In the genomic region with DNA sequence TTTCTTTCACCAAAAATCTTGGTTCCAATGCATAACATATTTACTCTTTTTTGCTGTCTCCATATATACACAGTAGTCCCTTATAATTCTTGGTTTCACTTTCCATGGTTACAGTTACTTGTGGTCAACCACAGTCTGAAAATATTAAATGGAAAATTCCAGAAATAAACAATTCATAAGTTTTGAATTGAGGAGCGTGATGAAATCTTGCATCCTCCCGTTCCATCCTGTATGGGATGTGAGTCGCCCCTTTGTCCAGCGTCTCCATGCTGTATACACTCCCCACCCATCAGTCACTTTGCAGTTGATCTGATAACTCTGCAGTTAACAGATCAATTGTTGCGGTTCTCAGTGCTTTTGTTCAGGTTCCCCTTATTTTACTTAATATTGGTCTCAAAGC, we compare ENCODE assay signal across 12 cellular contexts. TPM values are rescaled to one million over a fixed set of nuclear protein-coding genes. Genes with fewer than 3 reads are reported as not detected.
DNase-seq lines count a peak whose midpoint lies in the region; ATAC-seq and TF ChIP-seq lines count a peak whose summit lies in the region.
"Had no signal": no experiment of that assay in that cellular context is flagged by ENCODE, and none has a peak within 500 bp of the region (broad histone marks: within the 10 kb centered on the region; RNA-seq: fewer than 3 reads in every experiment).

No MANE protein-coding gene starts in this region.

- no peaks in the 10 kb centered on the region for H3K79me2 ChIP-seq in neural progenitor cell (ENCODE audit: low read depth)

- peaks cover 2% of the 10 kb centered on the region for H3K27me3 Mint-ChIP-seq in activated naive CD8-positive, alpha-beta T cell treated with anti-CD3 and anti-CD28 coated beads, Interleukin-2, amount 50 U/mL, for 24 hours
- peaks cover 6% of the 10 kb centered on the region for H3K27me3 Mint-ChIP-seq in neural progenitor cell (ENCODE audit: insufficient read depth, low read depth)

- peak; percentile 77 for ATAC-seq in activated naive CD8-positive, alpha-beta T cell treated with anti-CD3 and anti-CD28 coated beads, Interleukin-2, amount 50 U/mL, for 24 hours
- ATAC-seq in HG02642 (IDR thresholded peaks at IDR 0.05; ENCODE audit: poor library complexity, unreplicated experiment) = no peak

- no peaks in the 10 kb centered on the region for H3K9me3 Mint-ChIP-seq in activated naive CD8-positive, alpha-beta T cell treated with anti-CD3 and anti-CD28 coated beads, Interleukin-2, amount 50 U/mL, for 24 hours
- H3K9me3 Mint-ChIP-seq in neural progenitor cell = peaks cover 7% of the 10 kb centered on the region

- H3K4me1 Mint-ChIP-seq in activated naive CD8-positive, alpha-beta T cell treated with anti-CD3 and anti-CD28 coated beads, Interleukin-2, amount 50 U/mL, for 24 hours = peaks cover 11% of the 10 kb centered on the region
- H3K4me1 Mint-ChIP-seq in neural progenitor cell = peaks cover 5% of the 10 kb centered on the region

- no peak overlapping the region for H3K4me2 ChIP-seq in neural progenitor cell

- H3K4me3 ChIP-seq in neural progenitor cell = no peak overlapping the region
- no peak overlapping the region for H3K4me3 ChIP-seq in WERI-Rb-1 (ENCODE audit: low read depth, low read length)
- H3K4me3 ChIP-seq: skin epidermis, uterus had no signal

- no peak overlapping the region for H3K27ac ChIP-seq in neural progenitor cell
- no peak overlapping the region for H3K27ac ChIP-seq in WERI-Rb-1
- H3K27ac ChIP-seq: 22Rv1, skin epidermis, uterus had no signal

- DNase-seq in DMS53 (lab: John Stamatoyannopoulos, UW) (peak; percentile 24), DMS53 treated with DMSO at 0.1 percent for 48 hours (lab: John Stamatoyannopoulos, UW; ENCODE audit: unreplicated experiment) (no peak), NOMO-1 treated with dmso at 0.1 percent for 144 hours (lab: John Stamatoyannopoulos, UW; ENCODE audit: unreplicated experiment) (peak; percentile 29), neural progenitor cell (ENCODE audit: low spot score) (no peak), NCI-H748 treated with DMSO at 0.1 percent for 48 hours (lab: John Stamatoyannopoulos, UW) (no peak), WERI-Rb-1 (no peak)
- no peak for DNase-seq in activated naive CD8-positive, alpha-beta T cell treated with anti-CD3 and anti-CD28 coated beads, Interleukin-2, amount 50 U/mL, for 24 hours
- DNase-seq: kidney, uterus had no signal

- no peak for TF ChIP-seq CTCF in neural progenitor cell (IDR thresholded peaks at IDR 0.05)
- no peak for TF ChIP-seq CTCF in WERI-Rb-1 (IDR thresholded peaks at IDR 0.05; ENCODE audit: low read depth, low read length)

- no peaks in the 10 kb centered on the region for H4K20me1 ChIP-seq in neural progenitor cell (ENCODE audit: low read depth)

- H3K27me3 ChIP-seq in neural progenitor cell (no peaks in the 10 kb centered on the region), WERI-Rb-1 (ENCODE audit: insufficient read depth, low read depth, severe bottlenecking) (no peaks in the 10 kb centered on the region)
- H3K27me3 ChIP-seq: uterus had no signal

- no peak overlapping the region for H3K27ac Mint-ChIP-seq in activated naive CD8-positive, alpha-beta T cell treated with anti-CD3 and anti-CD28 coated beads, Interleukin-2, amount 50 U/mL, for 24 hours
- peak overlapping the region; percentile 24 for H3K27ac Mint-ChIP-seq in neural progenitor cell

- H3K36me3 Mint-ChIP-seq in activated naive CD8-positive, alpha-beta T cell treated with anti-CD3 and anti-CD28 coated beads, Interleukin-2, amount 50 U/mL, for 24 hours (ENCODE audit: low read depth) = no peaks in the 10 kb centered on the region
- H3K36me3 Mint-ChIP-seq in neural progenitor cell = peaks cover 3% of the 10 kb centered on the region

- no peaks in the 10 kb centered on the region for H3K36me3 ChIP-seq in neural progenitor cell
- H3K36me3 ChIP-seq in WERI-Rb-1 = no peaks in the 10 kb centered on the region
- H3K36me3 ChIP-seq: uterus had no signal

- H3K4me1 ChIP-seq in neural progenitor cell = peaks cover under 1% of the 10 kb centered on the region
- H3K4me1 ChIP-seq: uterus had no signal

- H3K9ac ChIP-seq in neural progenitor cell = no peak overlapping the region

- no peaks in the 10 kb centered on the region for H3K9me3 ChIP-seq in neural progenitor cell (ENCODE audit: low read depth)
- peaks cover 7% of the 10 kb centered on the region for H3K9me3 ChIP-seq in WERI-Rb-1 (ENCODE audit: severe bottlenecking)
- H3K9me3 ChIP-seq: uterus had no signal

- H3F3A ChIP-seq in neural progenitor cell (ENCODE audit: low read depth) = peaks cover 4% of the 10 kb centered on the region

- H3K4me3 Mint-ChIP-seq in activated naive CD8-positive, alpha-beta T cell treated with anti-CD3 and anti-CD28 coated beads, Interleukin-2, amount 50 U/mL, for 24 hours = peak overlapping the region; percentile 31
- H3K4me3 Mint-ChIP-seq in neural progenitor cell = no peak overlapping the region

- no peak overlapping the region for H2AFZ ChIP-seq in neural progenitor cell (replicated peaks)

RNA-seq across cellular contexts. Expression of a gene that starts 11.5 kb away (rescaled TPM):
- 32.3 and 33.4 TPM in 2 replicates for total RNA-seq in neural progenitor cell (ENCODE audit: low replicate concordance)

RNA-seq across cellular contexts. Expression of a gene that starts 20.3 kb away (rescaled TPM):
- 12.6 and 29.2 TPM in 2 replicates for total RNA-seq in neural progenitor cell (ENCODE audit: low replicate concordance)

RNA-seq across cellular contexts. Expression of a gene that starts 48.1 kb away (rescaled TPM):
- total RNA-seq in neural progenitor cell (ENCODE audit: low replicate concordance) = 40.1 and 65.6 TPM in 2 replicates

RNA-seq across cellular contexts. Expression of a gene that starts 48.2 kb away (rescaled TPM):
- 10.3 and 14.5 TPM in 2 replicates for total RNA-seq in neural progenitor cell (ENCODE audit: low replicate concordance)

Comparison
In these comparisons a context has a peak if more than half of its experiments do, and no peak if none do; other contexts are left out.
1. DNase-seq: peak in DMS53 (single experiment) and NOMO-1 treated with dmso at 0.1 percent for 144 hours (single experiment); none in DMS53 treated with DMSO at 0.1 percent for 48 hours (single experiment), activated naive CD8-positive, alpha-beta T cell treated with anti-CD3 and anti-CD28 coated beads, Interleukin-2, amount 50 U/mL, for 24 hours (single experiment), neural progenitor cell (single experiment), NCI-H748 treated with DMSO at 0.1 percent for 48 hours (single experiment) and WERI-Rb-1 (single experiment).